ENCODE assay signal across 1 cellular context in genomic region chr13:33884506-33885221, GRCh38.
TF ChIP-seq lines count a peak whose summit lies in the region.

No MANE protein-coding gene starts in this region.

TF ChIP-seq in HepG2, 621 proteins besides CTCF, POLR2A, EP300 and RAD21 (continued from another document):
- TF ChIP-seq MAF1 (CRISPR knock-in tag; IDR thresholded peaks at IDR 0.05; ENCODE audit: borderline replicate concordance) (no peak), JDP2 (CRISPR knock-in tag; IDR thresholded peaks at IDR 0.05; ENCODE audit: borderline replicate concordance) (no peak), ZNF484 (CRISPR knock-in tag; IDR thresholded peaks at IDR 0.05; ENCODE audit: borderline replicate concordance, low read depth) (no peak), ARID5B (CRISPR knock-in tag; IDR thresholded peaks at IDR 0.05) (0 out of 2 replicates have a peak, but pooled peaks have one; percentile 28), PHF8 (CRISPR knock-in tag; IDR thresholded peaks at IDR 0.05) (no peak), PHF21A (CRISPR knock-in tag; IDR thresholded peaks at IDR 0.05) (peak; percentile 23; the same call in 1 of the 2 replicates), TCF12 (IDR thresholded peaks at IDR 0.05) (no peak), TCF12 (CRISPR knock-in tag; IDR thresholded peaks at IDR 0.05) (no peak), HOMEZ (CRISPR knock-in tag; IDR thresholded peaks at IDR 0.05; ENCODE audit: low read depth) (peak; percentile 50; the same call in 1 of the 2 replicates), SKI (IDR thresholded peaks at IDR 0.05; ENCODE audit: partially characterized antibody) (no peak), ZMYM4 (CRISPR knock-in tag; IDR thresholded peaks at IDR 0.05) (peak; percentile 22; the same call in 1 of the 2 replicates), ZSCAN22 (CRISPR knock-in tag; IDR thresholded peaks at IDR 0.05) (no peak), NR2F6 (IDR thresholded peaks at IDR 0.05) (no peak), NR2F6 (CRISPR knock-in tag; IDR thresholded peaks at IDR 0.05) (0 out of 2 replicates have a peak, but pooled peaks have one; percentile 16), GRHL1 (CRISPR knock-in tag; conservative IDR thresholded peaks at IDR 0.05) (no peak), NFAT5 (CRISPR knock-in tag; IDR thresholded peaks at IDR 0.05) (no peak), REPIN1 (CRISPR knock-in tag; IDR thresholded peaks at IDR 0.05; ENCODE audit: borderline replicate concordance, low read depth) (no peak), SALL1 (CRISPR knock-in tag; IDR thresholded peaks at IDR 0.05) (peak; percentile 50), ZNF773 (CRISPR knock-in tag; IDR thresholded peaks at IDR 0.05; ENCODE audit: borderline replicate concordance) (no peak), ZNF292 (CRISPR knock-in tag; IDR thresholded peaks at IDR 0.05; ENCODE audit: borderline replicate concordance, low read depth) (peak; percentile 62; the same call in 1 of the 2 replicates), MTF1 (CRISPR knock-in tag; IDR thresholded peaks at IDR 0.05) (no peak), HNF4A (CRISPR knock-in tag; IDR thresholded peaks at IDR 0.05) (peak; percentile 57), ZBTB26 (CRISPR knock-in tag; IDR thresholded peaks at IDR 0.05; ENCODE audit: borderline replicate concordance) (no peak), ZKSCAN5 (CRISPR knock-in tag; IDR thresholded peaks at IDR 0.05) (no peak), TCF7 (IDR thresholded peaks at IDR 0.05; ENCODE audit: low read depth) (0 out of 2 replicates have a peak, but pooled peaks have one; percentile 22), ZNF652 (CRISPR knock-in tag; IDR thresholded peaks at IDR 0.05; ENCODE audit: borderline replicate concordance, low read depth) (peak; percentile 21; the same call in 1 of the 2 replicates), RFX3 (CRISPR knock-in tag; IDR thresholded peaks at IDR 0.05) (no peak), ARNT2 (CRISPR knock-in tag; IDR thresholded peaks at IDR 0.05; ENCODE audit: low read depth) (no peak), GPN1 (CRISPR knock-in tag; IDR thresholded peaks at IDR 0.05; ENCODE audit: borderline replicate concordance) (no peak), MYC (CRISPR knock-in tag; IDR thresholded peaks at IDR 0.05; ENCODE audit: borderline replicate concordance) (no peak)
